In genomic region chr10:43350139-43350538, GRCh38 we compare ENCODE assay signal across 2 cellular contexts.
TF ChIP-seq lines count a peak whose summit lies in the region.

No MANE protein-coding gene starts in this region.

TF ChIP-seq in HEK293, 187 proteins besides CTCF, POLR2A, EP300 and RAD21:
- TF ChIP-seq ZNF518A (tag by site-specific recombination; conservative IDR thresholded peaks at IDR 0.05; ENCODE audit: low read depth) (no peak), ZNF10 (tag by site-specific recombination; IDR thresholded peaks at IDR 0.05) (0 out of 2 replicates have a peak, but pooled peaks have one; percentile 33), SCRT2 (tag by site-specific recombination; IDR thresholded peaks at IDR 0.05) (peak; percentile 47), ZNF223 (tag by site-specific recombination; IDR thresholded peaks at IDR 0.05) (no peak)
TF ChIP-seq in HEK293: peak in this region for 2.

TF ChIP-seq in H1, 55 proteins besides CTCF, POLR2A, EP300 and RAD21:
- TF ChIP-seq HDAC6 (IDR thresholded peaks at IDR 0.05; ENCODE audit: low read depth, low read length) (no peak), KDM4A (IDR thresholded peaks at IDR 0.05; ENCODE audit: low read depth, low read length, severe bottlenecking) (no peak), CHD2 (IDR thresholded peaks at IDR 0.05; ENCODE audit: low read length) (no peak), SP2 (IDR thresholded peaks at IDR 0.05; ENCODE audit: low read length) (no peak), SP1 (IDR thresholded peaks at IDR 0.05; ENCODE audit: low read depth, low read length) (no peak), NRF1 (IDR thresholded peaks at IDR 0.05; ENCODE audit: low read depth, low read length) (no peak), HDAC2 (IDR thresholded peaks at IDR 0.05; ENCODE audit: borderline replicate concordance in 1 of 2, low read depth in 2 of 2, low read length in 2 of 2) (no peak), CBX8 (IDR thresholded peaks at IDR 0.05; ENCODE audit: borderline replicate concordance, low read depth, low read length) (no peak), POLR2AphosphoS5 (IDR thresholded peaks at IDR 0.05; ENCODE audit: low read depth, low read length) (no peak), TAF7 (optimal IDR thresholded peaks at IDR 0.05; ENCODE audit: borderline replicate concordance, low read depth, low read length) (no peak), CHD1 (IDR thresholded peaks at IDR 0.05; ENCODE audit: low read depth, low read length) (no peak), SIX5 (IDR thresholded peaks at IDR 0.05; ENCODE audit: low read depth, low read length) (no peak), SIN3A (conservative IDR thresholded peaks at IDR 0.05 in 1 of 2, IDR thresholded peaks at IDR 0.05 in 1 of 2; ENCODE audit: low read depth in 1 of 2, low read length in 2 of 2) (no peak)
